13 cellular contexts compared by ENCODE assay signal in the genomic region with DNA sequence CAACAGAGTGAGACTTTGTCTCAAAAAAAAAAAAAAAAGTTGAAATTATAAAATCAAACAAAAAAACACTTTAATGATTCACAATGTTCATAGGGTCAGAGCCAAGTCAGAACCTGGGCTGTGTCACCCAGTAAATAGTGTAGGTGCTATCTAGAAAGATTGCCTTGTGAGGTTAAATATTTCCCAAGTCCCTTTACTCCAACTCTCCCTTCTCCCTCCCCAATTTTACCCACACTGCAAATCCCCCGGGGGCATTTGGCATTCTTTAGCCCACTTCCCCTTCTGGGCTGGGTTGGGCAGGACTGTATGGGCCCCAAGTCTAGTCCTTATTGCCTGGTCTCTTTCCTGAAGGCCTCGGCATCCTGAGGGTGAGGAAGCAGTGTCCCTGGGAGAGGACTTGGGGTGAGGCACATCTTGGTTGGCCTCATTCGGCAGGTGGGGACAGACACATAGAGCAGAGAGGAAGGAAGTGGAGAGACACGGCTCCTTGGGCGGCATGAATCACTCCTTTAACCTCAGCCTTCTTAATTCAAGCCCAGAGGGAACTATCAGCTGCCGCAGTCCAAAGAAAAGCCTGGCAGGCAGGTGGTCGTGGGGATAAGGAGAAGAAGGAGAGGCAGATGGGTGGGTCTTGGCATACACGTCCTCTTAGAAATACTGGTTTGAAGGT. TPM values are rescaled to one million over a fixed set of nuclear protein-coding genes. Genes with fewer than 3 reads are reported as not detected.
A peak's percentile ranks its signal among the peaks of the same experiment; 100 is the strongest.
DNase-seq lines count a peak whose midpoint lies in the region; ATAC-seq, FAIRE-seq and TF ChIP-seq lines count a peak whose summit lies in the region.
"Had no signal": no experiment of that assay in that cellular context is flagged by ENCODE, and none has a peak within 500 bp of the region (broad histone marks: within the 10 kb centered on the region; RNA-seq: fewer than 3 reads in every experiment).

No MANE protein-coding gene starts in this region.

- peak; percentile 93 for ATAC-seq in activated naive CD8-positive, alpha-beta T cell treated with anti-CD3 and anti-CD28 coated beads, Interleukin-2, amount 10 ng/mL, durations not matched to agents 7 days and 5 days (ENCODE audit: low read depth)
- ATAC-seq: sciatic nerve had no signal

- H3K4me3 ChIP-seq in epithelial cell of esophagus (ENCODE audit: low read length), result no peak overlapping the region
- H3K4me3 ChIP-seq in stomach, result no peak overlapping the region

- no peak for DNase-seq in activated naive CD8-positive, alpha-beta T cell treated with anti-CD3 and anti-CD28 coated beads, Interleukin-2, amount 10 ng/mL, durations not matched to agents 7 days and 5 days
- no peak for DNase-seq in activated naive CD8-positive, alpha-beta T cell treated with anti-CD3 and anti-CD28 coated beads for 36 hours
- DNase-seq in RCC 7860 (ENCODE audit: low spot score), result peak; percentile 64
- peak; percentile 41 for DNase-seq in epithelial cell of esophagus (ENCODE audit: low read depth)
- no peak for DNase-seq in stomach
- no peak for DNase-seq in NCI-H2196 (lab: John Stamatoyannopoulos, UW; ENCODE audit: unreplicated experiment)
- DNase-seq in SK-N-DZ (ENCODE audit: low spot score), result no peak
- DNase-seq: NCI-H187, T1000 had no signal

- intact Hi-C loops in stomach (cut with DNase I; ENCODE audit: low total_unique reads), result no loop called here

- no peak for TF ChIP-seq POLR2A in stomach (IDR thresholded peaks at IDR 0.05)

- peaks cover 18% of the 10 kb centered on the region for H3K27me3 Mint-ChIP-seq in activated naive CD8-positive, alpha-beta T cell treated with anti-CD3 and anti-CD28 coated beads, Interleukin-2, amount 10 ng/mL, durations not matched to agents 7 days and 5 days
- peaks cover 4% of the 10 kb centered on the region for H3K27me3 Mint-ChIP-seq in activated naive CD8-positive, alpha-beta T cell treated with anti-CD3 and anti-CD28 coated beads for 36 hours

- H3K27me3 ChIP-seq in stomach, result no peaks in the 10 kb centered on the region

- peaks cover 0 to 13% (median 6%) of the 10 kb centered on the region in 4 donors for H3K4me1 ChIP-seq in stomach

- H3K27ac Mint-ChIP-seq in activated naive CD8-positive, alpha-beta T cell treated with anti-CD3 and anti-CD28 coated beads, Interleukin-2, amount 10 ng/mL, durations not matched to agents 7 days and 5 days, result no peak overlapping the region
- no peak overlapping the region for H3K27ac Mint-ChIP-seq in activated naive CD8-positive, alpha-beta T cell treated with anti-CD3 and anti-CD28 coated beads for 36 hours

- H3K36me3 Mint-ChIP-seq in activated naive CD8-positive, alpha-beta T cell treated with anti-CD3 and anti-CD28 coated beads, Interleukin-2, amount 10 ng/mL, durations not matched to agents 7 days and 5 days, result no peaks in the 10 kb centered on the region
- H3K36me3 Mint-ChIP-seq in activated naive CD8-positive, alpha-beta T cell treated with anti-CD3 and anti-CD28 coated beads for 36 hours, result no peaks in the 10 kb centered on the region

- WGBS in stomach, 5 donors, result 23 to 47% (median 31%) methylated on average over 8 of the region's 8 CpGs

- FAIRE-seq in RCC 7860 (lab: Jason Lieb, UNC), result peak; percentile 80
- FAIRE-seq: endothelial cell of umbilical vein had no signal

- TF ChIP-seq CTCF in epithelial cell of esophagus (IDR thresholded peaks at IDR 0.05; ENCODE audit: insufficient read depth, low read depth, low read length, missing control alignments), result no peak
- no peak for TF ChIP-seq CTCF in stomach (IDR thresholded peaks at IDR 0.05)

- H3K4me1 Mint-ChIP-seq in activated naive CD8-positive, alpha-beta T cell treated with anti-CD3 and anti-CD28 coated beads, Interleukin-2, amount 10 ng/mL, durations not matched to agents 7 days and 5 days, result peaks cover 9% of the 10 kb centered on the region
- peaks cover 2% of the 10 kb centered on the region for H3K4me1 Mint-ChIP-seq in activated naive CD8-positive, alpha-beta T cell treated with anti-CD3 and anti-CD28 coated beads for 36 hours

- POLR2A ChIA-PET in activated naive CD8-positive, alpha-beta T cell treated with anti-CD3 and anti-CD28 coated beads, Interleukin-2, amount 10 ng/mL, durations not matched to agents 7 days and 5 days (lab: Charles Lee), result interaction anchor here (0.5 kb wide), 1 partner anchor 139 kb away, joined by 4 read pairs; no protein-coding TSS in a partner anchor

- no peaks in the 10 kb centered on the region for H3K9me3 ChIP-seq in stomach

- no peaks in the 10 kb centered on the region for H3K9me3 Mint-ChIP-seq in activated naive CD8-positive, alpha-beta T cell treated with anti-CD3 and anti-CD28 coated beads, Interleukin-2, amount 10 ng/mL, durations not matched to agents 7 days and 5 days
- no peaks in the 10 kb centered on the region for H3K9me3 Mint-ChIP-seq in activated naive CD8-positive, alpha-beta T cell treated with anti-CD3 and anti-CD28 coated beads for 36 hours

- peak overlapping the region; percentile 79 for H3K27ac ChIP-seq in temporal lobe (ENCODE audit: low read depth, low read length)
- H3K27ac ChIP-seq in stomach, result no peak overlapping the region

- no peaks in the 10 kb centered on the region for H3K36me3 ChIP-seq in stomach

- peak overlapping the region; percentile 44 for H3K4me3 Mint-ChIP-seq in activated naive CD8-positive, alpha-beta T cell treated with anti-CD3 and anti-CD28 coated beads, Interleukin-2, amount 10 ng/mL, durations not matched to agents 7 days and 5 days
- no peak overlapping the region for H3K4me3 Mint-ChIP-seq in activated naive CD8-positive, alpha-beta T cell treated with anti-CD3 and anti-CD28 coated beads for 36 hours

- no peak for TF ChIP-seq EP300 in stomach (IDR thresholded peaks at IDR 0.05)

RNA-seq across cellular contexts. Expression of a gene that starts 8.2 kb away (rescaled TPM):
- not detected for total RNA-seq in activated naive CD8-positive, alpha-beta T cell treated with anti-CD3 and anti-CD28 coated beads, Interleukin-2, amount 10 ng/mL, durations not matched to agents 7 days and 5 days
- total RNA-seq in activated naive CD8-positive, alpha-beta T cell treated with anti-CD3 and anti-CD28 coated beads for 36 hours, result not detected
- total RNA-seq in temporal lobe (9.1 TPM), stomach (1 to 10 TPM in 2 of 5 donors, under 1 TPM in 1, not detected in 2; 0.18 to 3.1 (median 1.2) TPM)
- 1 to 10 TPM in 2 of 3 donors, under 1 TPM in 1; 0.30 to 4.2 (median 3.7) TPM for polyA plus RNA-seq in stomach
- polyA plus RNA-seq in SK-N-DZ (2014; cell fraction: cytosol; rRNA removed), result not detected in 2 replicates
- not detected in 2 replicates for polyA plus RNA-seq in SK-N-DZ (2014; cell fraction: nucleus; rRNA removed)
- total RNA-seq: endothelial cell of umbilical vein had no signal

RNA-seq across cellular contexts. Expression of a gene that starts 39.9 kb away (rescaled TPM):
- not detected for total RNA-seq in activated naive CD8-positive, alpha-beta T cell treated with anti-CD3 and anti-CD28 coated beads, Interleukin-2, amount 10 ng/mL, durations not matched to agents 7 days and 5 days
- total RNA-seq in activated naive CD8-positive, alpha-beta T cell treated with anti-CD3 and anti-CD28 coated beads for 36 hours, result not detected
- not detected for total RNA-seq in temporal lobe
- not detected for total RNA-seq in stomach
- under 1 TPM in 2 of 3 donors, not detected in 1; 0.05 to 0.19 TPM for polyA plus RNA-seq in stomach
- polyA plus RNA-seq in SK-N-DZ (2014; cell fraction: cytosol; rRNA removed), result not detected in 2 replicates
- not detected in 2 replicates for polyA plus RNA-seq in SK-N-DZ (2014; cell fraction: nucleus; rRNA removed)
- total RNA-seq: endothelial cell of umbilical vein, sciatic nerve, ureter had no signal
- polyA plus RNA-seq: endothelial cell of umbilical vein had no signal

RNA-seq across cellular contexts. Expression of a gene that starts 50.0 kb away (rescaled TPM):
- not detected for total RNA-seq in activated naive CD8-positive, alpha-beta T cell treated with anti-CD3 and anti-CD28 coated beads, Interleukin-2, amount 10 ng/mL, durations not matched to agents 7 days and 5 days
- not detected for total RNA-seq in activated naive CD8-positive, alpha-beta T cell treated with anti-CD3 and anti-CD28 coated beads for 36 hours
- total RNA-seq in temporal lobe (not detected), stomach (not detected)
- not detected for polyA plus RNA-seq in stomach
- polyA plus RNA-seq in SK-N-DZ (2014; cell fraction: cytosol; rRNA removed), result 2.4 and 3.5 TPM in 2 replicates
- polyA plus RNA-seq in SK-N-DZ (2014; cell fraction: nucleus; rRNA removed), result 0.22 and 1.6 TPM in 2 replicates
- total RNA-seq: endothelial cell of umbilical vein, sciatic nerve, ureter had no signal
- polyA plus RNA-seq: endothelial cell of umbilical vein had no signal

RNA-seq across cellular contexts. Expression of a gene that starts 50.7 kb away (rescaled TPM):
- total RNA-seq in activated naive CD8-positive, alpha-beta T cell treated with anti-CD3 and anti-CD28 coated beads, Interleukin-2, amount 10 ng/mL, durations not matched to agents 7 days and 5 days, result under 1 TPM; 0.37 to 0.53 TPM
- not detected for total RNA-seq in activated naive CD8-positive, alpha-beta T cell treated with anti-CD3 and anti-CD28 coated beads for 36 hours
- total RNA-seq in temporal lobe (0.74 TPM), stomach (1 to 10 TPM in 2 of 5 donors, not detected in 3; 1.1 to 3.9 TPM)
- 10 to 100 TPM in 1 of 3 donors, 1 to 10 TPM in 2; 2.0 to 28.1 (median 6.0) TPM for polyA plus RNA-seq in stomach
- polyA plus RNA-seq in SK-N-DZ (2014; cell fraction: cytosol; rRNA removed), result not detected in 2 replicates
- not detected in 2 replicates for polyA plus RNA-seq in SK-N-DZ (2014; cell fraction: nucleus; rRNA removed)
- total RNA-seq: endothelial cell of umbilical vein had no signal
- polyA plus RNA-seq: endothelial cell of umbilical vein had no signal

Comparison
In these comparisons a context has a peak if more than half of its experiments do, and no peak if none do; other contexts are left out.
1. DNase-seq: peak in RCC 7860 (single experiment) and epithelial cell of esophagus (single experiment); none in activated naive CD8-positive, alpha-beta T cell treated with anti-CD3 and anti-CD28 coated beads, Interleukin-2, amount 10 ng/mL, durations not matched to agents 7 days and 5 days (single experiment), activated naive CD8-positive, alpha-beta T cell treated with anti-CD3 and anti-CD28 coated beads for 36 hours (single experiment), stomach (single experiment), NCI-H2196 (single experiment) and SK-N-DZ (single experiment).